28 cellular contexts compared by ENCODE assay signal in genomic region chr6:67475700-67476099, GRCh38.
"Had no signal": no experiment of that assay in that cellular context is flagged by ENCODE, and none has a peak within 500 bp of the region (broad histone marks: within the 10 kb centered on the region; RNA-seq: fewer than 3 reads in every experiment).

No MANE protein-coding gene starts in this region.

- H3K9me3 ChIP-seq: neutrophil, pancreas, psoas muscle, testis, tibial artery, transverse colon, upper lobe of right lung, uterus had no signal

- H3K36me3 ChIP-seq: neutrophil, pancreas, spleen, suprapubic skin, tibial artery, transverse colon, upper lobe of right lung, uterus had no signal

- DNase-seq: naive thymus-derived CD8-positive, alpha-beta T cell; nephron progenitor cell; nucleus accumbens; pancreas; psoas muscle; right cardiac atrium; spleen; stimulated activated CD4-positive, alpha-beta T cell treated with anti-CD3 and anti-CD28 coated beads, Interleukin-12 subunit alpha, Interleukin-12 subunit beta, amount 100 ng/mL, for 4 hours; stimulated activated CD4-positive, alpha-beta T cell treated with anti-CD3 and anti-CD28 coated beads, Interleukin-1b, Interleukin-23, amount 100 ng/mL, for 48 hours; stimulated activated CD4-positive, alpha-beta T cell treated with anti-CD3 and anti-CD28 coated beads, Interleukin-4, amount 100 ng/mL, for 1 hour; stimulated activated CD4-positive, alpha-beta T cell treated with anti-CD3 and anti-CD28 coated beads, Interleukin-4, amount 100 ng/mL, for 4 hours; stimulated activated CD8-positive, alpha-beta memory T cell treated with anti-CD3 and anti-CD28 coated beads, Interleukin-4, amount 100 ng/mL, for 48 hours; stimulated activated naive CD4-positive, alpha-beta T cell; stimulated activated naive CD8-positive, alpha-beta T cell treated with anti-CD3 and anti-CD28 coated beads, Interleukin-15, amount 100 ng/mL, for 72 hours; stimulated activated naive CD8-positive, alpha-beta T cell treated with anti-CD3 and anti-CD28 coated beads, Interleukin-15, Interleukin-2, amounts not matched to agents 100 U/mL and 50 U/mL, for 24 hours; substantia nigra; testis; tibial artery; transverse colon; upper lobe of right lung; uterus had no signal

- FAIRE-seq: pancreas had no signal

- H3K4me2 ChIP-seq: smooth muscle cell had no signal

- H3K4me1 ChIP-seq: pancreas, psoas muscle, spleen, suprapubic skin, testis, tibial artery, transverse colon, upper lobe of right lung, uterus had no signal

- H3K27me3 ChIP-seq: neutrophil, pancreas, spleen, suprapubic skin, testis, tibial artery, transverse colon, upper lobe of right lung, uterus had no signal

- H3K27ac ChIP-seq: neutrophil, pancreas, psoas muscle, skin epidermis, spleen, suprapubic skin, testis, tibial artery, transverse colon, upper lobe of right lung, uterus had no signal

- ATAC-seq: naive thymus-derived CD8-positive, alpha-beta T cell; natural killer cell treated with Interleukin-12 subunit alpha and Interleukin-12 subunit beta and Interleukin-15 and Interleukin-18, amount 100 ng/mL, for 72 hours; pancreas; psoas muscle; right cardiac atrium; sciatic nerve; stimulated activated memory B cell treated with anti-CD40 and anti-IgM and Interleukin-4, amounts not matched to agents 10 μg/mL and 1 μg/mL and 100 μg/mL, for 72 hours; stimulated activated naive CD8-positive, alpha-beta T cell treated with anti-CD3 and anti-CD28 coated beads, Interleukin-15, amount 100 ng/mL, for 72 hours; stimulated activated naive CD8-positive, alpha-beta T cell treated with anti-CD3 and anti-CD28 coated beads, Interleukin-15, Interleukin-2, amounts not matched to agents 100 U/mL and 50 U/mL, for 24 hours; upper lobe of right lung had no signal

- H3K4me3 ChIP-seq: pancreas, psoas muscle, skin epidermis, smooth muscle cell, spleen, suprapubic skin, testis, tibial artery, transverse colon, upper lobe of right lung, uterus had no signal
